ENCODE assay signal across 8 cellular contexts in genomic region chr4:173509031-173510001, GRCh38. TPM values are rescaled to one million over a fixed set of nuclear protein-coding genes. Genes with fewer than 3 reads are reported as not detected.
DNase-seq lines count a peak whose midpoint lies in the region; ATAC-seq, FAIRE-seq and TF ChIP-seq lines count a peak whose summit lies in the region.

No MANE protein-coding gene starts in this region.

- H3K36me3 Mint-ChIP-seq in chondrocyte (ENCODE audit: low read depth) = peaks cover 14% of the 10 kb centered on the region

- no peak for TF ChIP-seq CTCF in chondrocyte (IDR thresholded peaks at IDR 0.05)

- H3K27ac Mint-ChIP-seq in chondrocyte (ENCODE audit: unreplicated experiment) = no peak overlapping the region

- peaks cover 13% of the 10 kb centered on the region for H3K4me1 Mint-ChIP-seq in chondrocyte (ENCODE audit: low read depth)

- peak; percentile 46 for ATAC-seq in GM18517 (IDR thresholded peaks at IDR 0.05; ENCODE audit: unreplicated experiment)
- peak; percentile 38 for ATAC-seq in HG03095 (IDR thresholded peaks at IDR 0.05; ENCODE audit: unreplicated experiment)
- no peak for ATAC-seq in HG02981 (IDR thresholded peaks at IDR 0.05; ENCODE audit: unreplicated experiment)
- no peak for ATAC-seq in activated CD4-positive, CD25-positive, alpha-beta regulatory T cell treated with anti-CD3 and anti-CD28 coated beads, Interleukin-2, amount 50 U/mL, for 24 hours

- no peaks in the 10 kb centered on the region for H3K9me3 ChIP-seq in mesodermal cell (ENCODE audit: control insufficient read depth, low read length)

- H3K27me3 Mint-ChIP-seq in chondrocyte (ENCODE audit: low read depth) = peaks cover 79% of the 10 kb centered on the region

- 3 to 4% methylated on average over 52 to 63 of the region's 72 CpGs for WGBS in mesodermal cell (ENCODE audit: insufficient coverage in 2 of 2), 2 experiments

- no peak overlapping the region for H3K27ac ChIP-seq in mesodermal cell (ENCODE audit: low read depth, low read length, severe bottlenecking)

- H3K4me3 Mint-ChIP-seq in chondrocyte (ENCODE audit: unreplicated experiment) = peak overlapping the region; percentile 71

- TF ChIP-seq POLR2A in H54 (IDR thresholded peaks at IDR 0.05; ENCODE audit: low read depth, low read length) = no peak

- no peak for DNase-seq in chondrocyte (ENCODE audit: low spot score)
- DNase-seq in H54 (ENCODE audit: insufficient read length, low spot score) = no peak
- no peak for DNase-seq in NCI-H1930 (lab: John Stamatoyannopoulos, UW)

- peaks cover 2% of the 10 kb centered on the region for H3K9me3 Mint-ChIP-seq in chondrocyte (ENCODE audit: low read depth)

- H3K4me1 ChIP-seq in mesodermal cell (ENCODE audit: control insufficient read depth, insufficient read depth, low read length, poor library complexity, severe bottlenecking) = peaks cover 8% of the 10 kb centered on the region

- no peak for FAIRE-seq in H54 (lab: Jason Lieb, UNC)

- peak overlapping the region; percentile 42 for H3K4me3 ChIP-seq in mesodermal cell (ENCODE audit: extremely low read depth, insufficient read depth, low read length, poor library complexity, severe bottlenecking)

- no peaks in the 10 kb centered on the region for H3K36me3 ChIP-seq in mesodermal cell (ENCODE audit: control insufficient read depth, insufficient read depth, low read length)

RNA-seq across cellular contexts. Expression of gene HAND2, which starts 20.7 kb away (rescaled TPM):
- total RNA-seq in chondrocyte = not detected in 3 replicates
- polyA plus RNA-seq in mesodermal cell (2013, experiment 1 of 2) = 58.0 TPM
- 75.8 TPM for polyA plus RNA-seq in mesodermal cell (2013, experiment 2 of 2)

Comparison
In these comparisons a context has a peak if more than half of its experiments do, and no peak if none do; other contexts are left out.
1. ATAC-seq: peak in GM18517 (single experiment) and HG03095 (single experiment); none in HG02981 (single experiment) and activated CD4-positive, CD25-positive, alpha-beta regulatory T cell treated with anti-CD3 and anti-CD28 coated beads, Interleukin-2, amount 50 U/mL, for 24 hours (0 of 2).